9 cellular contexts compared by ENCODE assay signal in the genomic region with DNA sequence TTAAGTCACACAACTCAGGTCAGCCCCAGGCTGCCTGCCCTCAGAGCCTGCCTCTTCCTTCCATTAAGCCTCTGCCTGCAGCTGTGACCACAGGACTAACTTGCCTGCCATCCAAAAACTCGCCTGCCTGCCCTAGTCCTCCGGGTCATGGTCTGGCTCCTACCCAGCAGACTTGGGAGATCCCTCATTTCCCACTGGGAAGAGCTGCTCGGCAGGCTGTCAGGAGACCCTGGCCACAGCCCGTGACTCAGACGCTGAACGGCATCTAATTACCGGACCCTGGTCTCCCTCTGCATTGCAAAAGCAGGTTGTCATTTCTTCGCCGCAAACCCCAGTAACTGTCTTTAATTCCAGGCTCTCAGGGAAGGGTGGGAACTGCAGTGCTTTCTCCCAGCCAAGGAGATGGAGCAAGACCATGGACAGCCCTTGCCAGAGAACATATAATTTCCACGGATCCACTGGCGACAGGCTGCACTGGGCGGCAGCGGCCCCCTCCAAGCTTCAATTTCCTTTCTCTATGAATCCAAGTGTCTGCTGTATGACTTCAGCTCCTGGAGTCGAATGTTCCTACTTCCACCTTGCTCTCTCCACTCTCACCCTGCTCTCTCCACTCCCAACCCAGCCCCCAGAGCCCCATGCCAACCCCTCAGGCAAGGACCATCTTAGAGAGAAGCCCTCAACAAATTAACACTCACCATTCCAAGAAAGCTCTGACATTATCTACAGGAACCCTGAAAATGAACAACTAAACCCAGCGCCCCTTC. TPM values are rescaled to one million over a fixed set of nuclear protein-coding genes. Genes with fewer than 3 reads are reported as not detected.
DNase-seq lines count a peak whose midpoint lies in the region; ATAC-seq and TF ChIP-seq lines count a peak whose summit lies in the region.
"Had no signal": no experiment of that assay in that cellular context is flagged by ENCODE, and none has a peak within 500 bp of the region (broad histone marks: within the 10 kb centered on the region; RNA-seq: fewer than 3 reads in every experiment).

No MANE protein-coding gene starts in this region.

- no peaks in the 10 kb centered on the region for H3K79me2 ChIP-seq in hepatocyte

- peak overlapping the region; percentile 48 for H3K9ac ChIP-seq in adipocyte (ENCODE audit: low read length)
- H3K9ac ChIP-seq in subcutaneous abdominal adipose tissue (ENCODE audit: low read length in 5 of 5): peak overlapping the region; percentile 1 to 42 (median 20)

- H3K4me1 ChIP-seq in adipocyte (ENCODE audit: control insufficient read depth, insufficient read depth, low read length): peaks cover 21% of the 10 kb centered on the region
- peaks cover 4% of the 10 kb centered on the region for H3K4me1 ChIP-seq in hepatocyte (ENCODE audit: insufficient read depth)
- peaks cover 4 to 29% (median 20%) of the 10 kb centered on the region in 5 donors for H3K4me1 ChIP-seq in subcutaneous abdominal adipose tissue (ENCODE audit: control insufficient read depth in 5 of 5, insufficient read depth in 5 of 5, low read length in 5 of 5)

- H3K9me2 ChIP-seq in hepatocyte (replicated peaks; ENCODE audit: insufficient read depth): no peaks in the 10 kb centered on the region

- whole genome bisulfite sequencing in hepatocyte (ENCODE audit: low lambda C conversion rate, missing lambda C conversion rate): 77% methylated on average over 15 of the region's 15 CpGs

- H3K4me3 ChIP-seq in adipocyte (ENCODE audit: low read length) (peak overlapping the region; percentile 49), hepatocyte (no peak overlapping the region), subcutaneous abdominal adipose tissue (ENCODE audit: low read depth in 1 of 5, low read length in 5 of 5) (peak overlapping the region; percentile 45 to 58 (median 55))

- peak overlapping the region; percentile 39 for H3K4me2 ChIP-seq in hepatocyte

- CTCF ChIA-PET in HEK293T (lab: Yijun Ruan, JAX): no interaction called here

- H3K9me3 ChIP-seq in adipocyte (ENCODE audit: control insufficient read depth, low read length) (no peaks in the 10 kb centered on the region), hepatocyte (ENCODE audit: low read depth) (no peaks in the 10 kb centered on the region), subcutaneous abdominal adipose tissue (ENCODE audit: control insufficient read depth in 5 of 5, low read length in 5 of 5) (no peaks in the 10 kb centered on the region)

- DNase-seq in HS-5 (ENCODE audit: low read depth) (peak; percentile 84), adipocyte (ENCODE audit: low read depth) (peak; percentile 94), hepatocyte (ENCODE audit: low spot score) (peak; percentile 19), HEK293T (ENCODE audit: extremely low spot score) (no peak), putamen (ENCODE audit: low spot score) (no peak), NCI-H1092 (lab: John Stamatoyannopoulos, UW) (no peak)

- H2AFZ ChIP-seq in hepatocyte: no peak overlapping the region

- POLR2A ChIA-PET in HEK293T (lab: Yijun Ruan, JAX): no interaction called here

- H4K20me1 ChIP-seq in hepatocyte (ENCODE audit: insufficient read depth, poor library complexity, severe bottlenecking): no peaks in the 10 kb centered on the region

- no peaks in the 10 kb centered on the region for H3K27me3 ChIP-seq in adipocyte (replicated peaks; ENCODE audit: control insufficient read depth, insufficient read depth, low read length)
- no peaks in the 10 kb centered on the region for H3K27me3 ChIP-seq in hepatocyte
- H3K27me3 ChIP-seq in subcutaneous abdominal adipose tissue (ENCODE audit: control insufficient read depth in 5 of 5, insufficient read depth in 4 of 5, low read length in 5 of 5): peaks cover 0 to 5% (median 0%) of the 10 kb centered on the region in 5 donors

- TF ChIP-seq CTCF in hepatocyte (IDR thresholded peaks at IDR 0.05; ENCODE audit: poor library complexity): no peak

- H3K36me3 ChIP-seq in adipocyte (ENCODE audit: control insufficient read depth, insufficient read depth, low read length, severe bottlenecking) (no peaks in the 10 kb centered on the region), hepatocyte (replicated peaks; ENCODE audit: insufficient read depth, low read depth) (no peaks in the 10 kb centered on the region), subcutaneous abdominal adipose tissue (ENCODE audit: control insufficient read depth in 5 of 5, insufficient read depth in 5 of 5, low read length in 5 of 5) (peaks cover 0 to 9% (median 4%) of the 10 kb centered on the region in 5 donors)

- ATAC-seq in HG03025 (IDR thresholded peaks at IDR 0.05; ENCODE audit: low FRiP score, unreplicated experiment): no peak

- H3K27ac ChIP-seq in hepatocyte (peak overlapping the region; percentile 28), subcutaneous abdominal adipose tissue (ENCODE audit: low read depth, low read length) (peak overlapping the region; percentile 58)

TF ChIP-seq in HEK293T, 16 proteins besides CTCF, POLR2A, EP300 and RAD21:
- TF ChIP-seq ELF4 (IDR thresholded peaks at IDR 0.05) (no peak), TARDBP (IDR thresholded peaks at IDR 0.05) (no peak), SUZ12 (IDR thresholded peaks at IDR 0.05) (no peak), CTBP1 (IDR thresholded peaks at IDR 0.05; ENCODE audit: borderline replicate concordance) (no peak), SP1 (IDR thresholded peaks at IDR 0.05) (no peak), FOXK2 (IDR thresholded peaks at IDR 0.05) (no peak), FOXM1 (IDR thresholded peaks at IDR 0.05; ENCODE audit: borderline replicate concordance) (no peak), NFRKB (IDR thresholded peaks at IDR 0.05) (no peak), BHLHE40 (IDR thresholded peaks at IDR 0.05; ENCODE audit: borderline replicate concordance) (no peak), LEF1 (IDR thresholded peaks at IDR 0.05; ENCODE audit: borderline replicate concordance) (no peak), FOXA1 (IDR thresholded peaks at IDR 0.05) (no peak), L3MBTL2 (conservative IDR thresholded peaks at IDR 0.05) (no peak), ARNT (IDR thresholded peaks at IDR 0.05) (no peak), PKNOX1 (IDR thresholded peaks at IDR 0.05) (no peak)

RNA-seq across cellular contexts. Expression of gene OLFML2B, which starts 20.4 kb away (rescaled TPM):
- 1.2 and 2.2 TPM in 2 replicates for total RNA-seq in hepatocyte
- 2.9 and 3.9 TPM in 2 replicates for polyA plus RNA-seq in hepatocyte
- total RNA-seq: bronchial epithelial cell had no signal

Comparison
In these comparisons a context has a peak if more than half of its experiments do, and no peak if none do; other contexts are left out.
1. DNase-seq: peak in HS-5 (single experiment), adipocyte (single experiment) and hepatocyte (single experiment); none in HEK293T (single experiment), putamen (single experiment) and NCI-H1092 (single experiment).